In the genomic region with DNA sequence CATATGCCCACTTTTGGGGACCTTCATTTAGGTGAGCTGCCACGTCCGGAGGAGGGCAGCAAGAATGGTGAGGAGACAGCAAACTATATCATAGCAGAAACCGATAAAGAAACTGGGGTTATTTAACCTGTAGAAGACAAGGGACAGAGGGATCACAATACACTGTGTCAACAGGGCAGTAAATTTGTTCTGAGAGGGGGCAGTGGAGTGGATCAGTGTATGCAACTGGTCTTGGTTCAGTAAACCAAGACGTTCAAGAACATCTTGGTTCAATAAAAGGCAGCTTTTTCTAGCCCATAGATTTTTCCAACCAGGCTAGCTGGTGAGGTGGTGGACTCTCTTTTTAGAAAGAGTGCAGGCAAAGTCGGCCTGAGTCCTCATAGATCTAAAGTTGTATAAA, we compare ENCODE assay signal across 19 cellular contexts. TPM values are rescaled to one million over a fixed set of nuclear protein-coding genes. Genes with fewer than 3 reads are reported as not detected.
"Had no signal": no experiment of that assay in that cellular context is flagged by ENCODE, and none has a peak within 500 bp of the region (broad histone marks: within the 10 kb centered on the region; RNA-seq: fewer than 3 reads in every experiment).

No MANE protein-coding gene starts in this region.

- DNase-seq: activated CD4-positive, alpha-beta T cell treated with anti-CD3 and anti-CD28 coated beads for 4 hours; activated CD4-positive, alpha-beta T cell treated with anti-CD3 and anti-CD28 coated beads, Interleukin-2, amount 50 U/mL, for 4 hours; activated naive CD4-positive, alpha-beta T cell; activated T-cell treated with anti-CD3 and anti-CD28 coated beads for 4 hours; effector memory CD4-positive, alpha-beta T cell; left ventricle myocardium superior; naive B cell; right cardiac atrium; stimulated activated naive CD4-positive, alpha-beta T cell treated with Interleukin-2 at 50 U/mL for 16 hours had no signal

- ATAC-seq: activated T-cell treated with anti-CD3 and anti-CD28 coated beads, Interleukin-2, amount 50 U/mL, for 72 hours had no signal

- H3K27me3 ChIP-seq: colonic mucosa, dorsolateral prefrontal cortex, gastrocnemius medialis, hepatocyte had no signal

- H3K27ac Mint-ChIP-seq: activated naive CD4-positive, alpha-beta T cell treated with anti-CD3 and anti-CD28 coated beads, Interleukin-2, amount 50 U/mL, for 72 hours; activated T-cell treated with anti-CD3 and anti-CD28 coated beads, Interleukin-2, amount 50 U/mL, for 72 hours; mesothelial cell of epicardium; naive B cell had no signal

- H3K9me3 ChIP-seq: colonic mucosa, gastrocnemius medialis had no signal

- H3K4me2 ChIP-seq: hepatocyte had no signal

- H3K36me3 ChIP-seq: colonic mucosa, gastrocnemius medialis had no signal

- H3K27ac ChIP-seq: colonic mucosa, gastrocnemius medialis, hepatocyte had no signal

- H2AFZ ChIP-seq: hepatocyte had no signal

- H3K4me3 Mint-ChIP-seq: activated T-cell treated with anti-CD3 and anti-CD28 coated beads, Interleukin-2, amount 50 U/mL, for 72 hours; mesothelial cell of epicardium; naive B cell; neural crest cell had no signal

- H3K9me3 Mint-ChIP-seq: activated T-cell treated with anti-CD3 and anti-CD28 coated beads, Interleukin-2, amount 50 U/mL, for 72 hours; neural crest cell had no signal

- H3K4me3 ChIP-seq: colonic mucosa, dorsolateral prefrontal cortex, gastrocnemius medialis, hepatocyte had no signal

- H3K4me1 Mint-ChIP-seq: naive B cell had no signal

- H3K36me3 Mint-ChIP-seq: activated naive CD4-positive, alpha-beta T cell treated with anti-CD3 and anti-CD28 coated beads, Interleukin-2, amount 50 U/mL, for 72 hours; mesothelial cell of epicardium; naive B cell had no signal

RNA-seq across cellular contexts. Expression of a gene that starts 55.3 kb away (rescaled TPM):
- total RNA-seq: colonic mucosa, epithelial cell of proximal tubule, gastrocnemius medialis, omental fat pad, right cardiac atrium had no signal
